ENCODE assay signal across 21 cellular contexts in genomic region chr7:149821191-149822148, GRCh38. TPM values are rescaled to one million over a fixed set of nuclear protein-coding genes. Genes with fewer than 3 reads are reported as not detected.
DNase-seq lines count a peak whose midpoint lies in the region; ATAC-seq and TF ChIP-seq lines count a peak whose summit lies in the region.
"Had no signal": no experiment of that assay in that cellular context is flagged by ENCODE, and none has a peak within 500 bp of the region (broad histone marks: within the 10 kb centered on the region; RNA-seq: fewer than 3 reads in every experiment).

No MANE protein-coding gene starts in this region.

- DNase-seq in Caco-2 = peak; percentile 55 to 70
- DNase-seq in lower lobe of right lung = peak; percentile 42
- DNase-seq in germinal center (ENCODE audit: low spot score) = no peak
- DNase-seq: activated B cell treated with CpG ODN at 0.5 μM for 24 hours; activated CD8-positive, alpha-beta T cell treated with anti-CD3 and anti-CD28 coated beads, Interleukin-2, amount 10 ng/mL, durations not matched to agents 7 days and 5 days; activated naive CD4-positive, alpha-beta T cell treated with anti-CD3 and anti-CD28 coated beads, Interleukin-2, amount 10 ng/mL, durations not matched to agents 7 days and 5 days; activated T-cell treated with anti-CD3 and anti-CD28 coated beads, Interleukin-2, amount 50 U/mL, for 4 hours; CD8-positive, alpha-beta T cell; DMS79; endodermal cell; hippocampal formation; NCI-H1417 treated with DMSO at 0.1 percent for 48 hours; NCI-H526 treated with DMSO at 0.1 percent for 48 hours; SIG-M5 had no signal

- POLR2A ChIA-PET in Caco-2 (lab: Charles Lee) = no interaction called here

- no peak overlapping the region for H3K9ac ChIP-seq in duodenal mucosa (ENCODE audit: low read depth in 1 of 2, low read length in 2 of 2)

- H3K4me3 ChIP-seq in Caco-2 (ENCODE audit: low read depth, low read length) = peak overlapping the region; percentile 11; the same call in 1 of the 2 replicates
- peak overlapping the region; percentile 21 to 43 for H3K4me3 ChIP-seq in duodenal mucosa (ENCODE audit: low read depth in 1 of 2, low read length in 2 of 2)
- H3K4me3 ChIP-seq in lower lobe of right lung = no peak overlapping the region
- H3K4me3 ChIP-seq: ascending aorta, vagina had no signal

- no peaks in the 10 kb centered on the region for H3K27me3 ChIP-seq in Caco-2 (replicated peaks; ENCODE audit: control insufficient read depth, insufficient read depth, low read length)
- no peaks in the 10 kb centered on the region for H3K27me3 ChIP-seq in duodenal mucosa (ENCODE audit: control insufficient read depth in 1 of 2, insufficient read depth in 2 of 2, low read length in 2 of 2)
- H3K27me3 ChIP-seq in lower lobe of right lung (ENCODE audit: low read depth) = no peaks in the 10 kb centered on the region
- H3K27me3 ChIP-seq: ascending aorta, vagina had no signal

- no peaks in the 10 kb centered on the region for H3K36me3 ChIP-seq in Caco-2 (ENCODE audit: control insufficient read depth, insufficient read depth, low read length)
- H3K36me3 ChIP-seq in duodenal mucosa (ENCODE audit: control insufficient read depth in 1 of 2, insufficient read depth in 2 of 2, low read length in 2 of 2) = no peaks in the 10 kb centered on the region
- no peaks in the 10 kb centered on the region for H3K36me3 ChIP-seq in lower lobe of right lung
- H3K36me3 ChIP-seq: ascending aorta, vagina had no signal

- H3K27me3 Mint-ChIP-seq in Caco-2 (ENCODE audit: insufficient read depth, unreplicated experiment) = no peaks in the 10 kb centered on the region
- H3K27me3 Mint-ChIP-seq: activated B cell treated with CpG ODN at 0.5 μM for 24 hours; activated naive CD4-positive, alpha-beta T cell treated with anti-CD3 and anti-CD28 coated beads, Interleukin-2, amount 10 ng/mL, durations not matched to agents 7 days and 5 days had no signal

- TF ChIP-seq CTCF in Caco-2 (IDR thresholded peaks at IDR 0.05; ENCODE audit: insufficient read depth in 1 of 2, low read depth in 1 of 2, low read length in 1 of 2, severe bottlenecking in 1 of 2, unreplicated experiment in 1 of 2) (no peak), lower lobe of right lung (IDR thresholded peaks at IDR 0.05) (no peak)

- no peaks in the 10 kb centered on the region for H3K9me3 ChIP-seq in Caco-2
- H3K9me3 ChIP-seq in duodenal mucosa (ENCODE audit: control insufficient read depth in 1 of 2, low read length in 2 of 2) = no peaks in the 10 kb centered on the region
- no peaks in the 10 kb centered on the region for H3K9me3 ChIP-seq in lower lobe of right lung
- H3K9me3 ChIP-seq: ascending aorta, vagina had no signal

- no TSS peak for BruUV-seq in Caco-2 (replicated peaks; lab: Mats Ljungman, UMichigan)

- H3K4me1 ChIP-seq in Caco-2 (peaks cover 16% of the 10 kb centered on the region), duodenal mucosa (ENCODE audit: control insufficient read depth in 1 of 2, insufficient read depth in 2 of 2, low read length in 2 of 2) (peaks cover 6 to 16% of the 10 kb centered on the region in 2 donors), lower lobe of right lung (no peaks in the 10 kb centered on the region)
- H3K4me1 ChIP-seq: ascending aorta, vagina had no signal

- H3K27ac Mint-ChIP-seq in Caco-2 (ENCODE audit: unreplicated experiment) = peak overlapping the region; percentile 82
- H3K27ac Mint-ChIP-seq: activated B cell treated with CpG ODN at 0.5 μM for 24 hours; activated CD8-positive, alpha-beta T cell treated with anti-CD3 and anti-CD28 coated beads, Interleukin-2, amount 10 ng/mL, durations not matched to agents 7 days and 5 days; activated naive CD4-positive, alpha-beta T cell treated with anti-CD3 and anti-CD28 coated beads, Interleukin-2, amount 10 ng/mL, durations not matched to agents 7 days and 5 days; CD8-positive, alpha-beta T cell; endodermal cell had no signal

- H3K27ac ChIP-seq in duodenal mucosa (ENCODE audit: low read depth, low read length) (no peak overlapping the region), lower lobe of right lung (no peak overlapping the region)
- H3K27ac ChIP-seq: ascending aorta, vagina had no signal

- H3K9me3 Mint-ChIP-seq in Caco-2 (ENCODE audit: unreplicated experiment) = no peaks in the 10 kb centered on the region
- H3K9me3 Mint-ChIP-seq: activated B cell treated with CpG ODN at 0.5 μM for 24 hours; activated naive CD4-positive, alpha-beta T cell treated with anti-CD3 and anti-CD28 coated beads, Interleukin-2, amount 10 ng/mL, durations not matched to agents 7 days and 5 days; activated T-cell treated with anti-CD3 and anti-CD28 coated beads, Interleukin-2, amount 50 U/mL, for 4 hours; CD8-positive, alpha-beta T cell had no signal

- ATAC-seq in lower lobe of right lung (no peak), HG03159 (IDR thresholded peaks at IDR 0.05; ENCODE audit: unreplicated experiment) (no peak), GM18867 (IDR thresholded peaks at IDR 0.05; ENCODE audit: unreplicated experiment) (no peak)
- ATAC-seq: activated CD8-positive, alpha-beta T cell treated with anti-CD3 and anti-CD28 coated beads, Interleukin-2, amount 10 ng/mL, durations not matched to agents 7 days and 5 days; activated T-cell treated with anti-CD3 and anti-CD28 coated beads, Interleukin-2, amount 50 U/mL, for 4 hours; CD8-positive, alpha-beta T cell had no signal

- intact Hi-C loops in Caco-2 (cut with micrococcal nuclease; ENCODE audit: unreplicated experiment) = no loop called here
- intact Hi-C loops in lower lobe of right lung (cut with DNase I) = no loop called here

- H3K36me3 Mint-ChIP-seq in Caco-2 (ENCODE audit: insufficient read depth, unreplicated experiment) = no peaks in the 10 kb centered on the region
- H3K36me3 Mint-ChIP-seq: activated naive CD4-positive, alpha-beta T cell treated with anti-CD3 and anti-CD28 coated beads, Interleukin-2, amount 10 ng/mL, durations not matched to agents 7 days and 5 days; CD8-positive, alpha-beta T cell had no signal

- peaks cover 9% of the 10 kb centered on the region for H3K4me1 Mint-ChIP-seq in Caco-2 (ENCODE audit: low read depth, unreplicated experiment)
- H3K4me1 Mint-ChIP-seq: activated B cell treated with CpG ODN at 0.5 μM for 24 hours; activated naive CD4-positive, alpha-beta T cell treated with anti-CD3 and anti-CD28 coated beads, Interleukin-2, amount 10 ng/mL, durations not matched to agents 7 days and 5 days; endodermal cell had no signal

- CTCF ChIA-PET in Caco-2 (lab: Charles Lee) = no interaction called here

- H3K4me3 Mint-ChIP-seq in Caco-2 (ENCODE audit: unreplicated experiment) = peak overlapping the region; percentile 50
- H3K4me3 Mint-ChIP-seq: activated B cell treated with CpG ODN at 0.5 μM for 24 hours; activated CD8-positive, alpha-beta T cell treated with anti-CD3 and anti-CD28 coated beads, Interleukin-2, amount 10 ng/mL, durations not matched to agents 7 days and 5 days; activated naive CD4-positive, alpha-beta T cell treated with anti-CD3 and anti-CD28 coated beads, Interleukin-2, amount 10 ng/mL, durations not matched to agents 7 days and 5 days; activated T-cell treated with anti-CD3 and anti-CD28 coated beads, Interleukin-2, amount 50 U/mL, for 4 hours; CD8-positive, alpha-beta T cell; endodermal cell had no signal

RNA-seq across cellular contexts. Expression of gene ZNF862, which starts 16.7 kb away (rescaled TPM):
- total RNA-seq in Caco-2 (2022) = 3.1 and 3.5 TPM in 2 replicates
- total RNA-seq in lower lobe of right lung = 20.7 TPM

RNA-seq across cellular contexts. Expression of gene ZNF467, which starts 48.1 kb away (rescaled TPM):
- total RNA-seq in Caco-2 (2022) (1.1 and 1.7 TPM in 2 replicates), lower lobe of right lung (23.0 TPM)
- total RNA-seq: kidney epithelial cell; T-helper 2 cell treated with Interferon-gamma antibody and Interleukin-4, amounts not matched to agents 100 ng/mL and 5 ng/mL, for 36 hours had no signal

RNA-seq across cellular contexts. Expression of gene ATP6V0E2, which starts 52.3 kb away (rescaled TPM):
- total RNA-seq in Caco-2 (2022) = 41.6 and 53.9 TPM in 2 replicates
- total RNA-seq in lower lobe of right lung = 17.9 TPM
